19 cellular contexts compared by ENCODE assay signal in the genomic region with DNA sequence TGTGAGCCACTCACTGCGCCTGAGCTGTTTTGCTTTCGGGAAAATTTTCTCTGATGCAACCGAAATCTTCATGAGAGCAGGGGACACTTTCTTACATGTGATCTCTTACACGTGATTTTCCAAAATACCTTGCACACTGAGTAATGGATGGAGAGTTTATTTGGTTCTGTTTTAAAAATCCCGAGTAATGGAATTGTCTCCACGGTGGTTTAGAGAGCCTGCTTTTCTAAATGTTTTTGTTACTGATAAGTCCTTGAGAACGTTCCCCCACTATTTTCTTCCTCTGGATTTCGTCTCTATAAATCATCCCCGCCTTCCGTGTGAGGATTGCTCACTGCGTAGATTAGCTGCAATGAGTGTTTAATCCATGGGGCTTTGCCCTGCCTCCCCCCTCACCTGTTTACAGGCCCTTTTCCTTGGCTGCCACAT. TPM values are rescaled to one million over a fixed set of nuclear protein-coding genes. Genes with fewer than 3 reads are reported as not detected.
DNase-seq lines count a peak whose midpoint lies in the region; FAIRE-seq and TF ChIP-seq lines count a peak whose summit lies in the region.
"Had no signal": no experiment of that assay in that cellular context is flagged by ENCODE, and none has a peak within 500 bp of the region (broad histone marks: within the 10 kb centered on the region; RNA-seq: fewer than 3 reads in every experiment).

No MANE protein-coding gene starts in this region.

- no peaks in the 10 kb centered on the region for H3K36me3 ChIP-seq in uterus
- H3K36me3 ChIP-seq: BLaER1 had no signal

- H3K27ac ChIP-seq in coronary artery (peak overlapping the region in 1 of 2 donors; percentile 79), uterus (peak overlapping the region; percentile 62 to 77)
- H3K27ac ChIP-seq: 22Rv1, BLaER1, SK-N-MC had no signal

- no peaks in the 10 kb centered on the region for H3K9me3 ChIP-seq in uterus
- H3K9me3 ChIP-seq: BLaER1 had no signal

- no peak for TF ChIP-seq CTCF in coronary artery (IDR thresholded peaks at IDR 0.05)
- no peak for TF ChIP-seq CTCF in uterus (IDR thresholded peaks at IDR 0.05)

- peaks cover 0 to 3% of the 10 kb centered on the region in 2 donors for H3K4me1 ChIP-seq in uterus
- H3K4me1 ChIP-seq: BLaER1 had no signal

- no peak for FAIRE-seq in urothelium cell line (lab: Jason Lieb, UNC)

- no peak for TF ChIP-seq POLR2A in uterus (IDR thresholded peaks at IDR 0.05)

- intact Hi-C loops in posterior vena cava (cut with DNase I) (no loop called here), uterus (cut with DNase I; ENCODE audit: low total_unique reads) (no loop called here)

- H3K27me3 ChIP-seq in uterus: no peaks in the 10 kb centered on the region
- H3K27me3 ChIP-seq: BLaER1 had no signal

- DNase-seq in NCI-H82 (lab: John Stamatoyannopoulos, UW) (peak; percentile 51), NCI-H82 treated with DMSO at 0.1 percent for 48 hours (lab: John Stamatoyannopoulos, UW; ENCODE audit: unreplicated experiment) (no peak), coronary artery (ENCODE audit: low spot score) (no peak), posterior vena cava (ENCODE audit: low spot score) (peak; percentile 28), uterus (peak; percentile 38 to 46), urothelium cell line (ENCODE audit: low spot score) (no peak), HUDEP-2 (lab: John Stamatoyannopoulos, UW; ENCODE audit: unreplicated experiment in 76 of 76) (no peak), cerebellar cortex (ENCODE audit: low spot score) (no peak)
- DNase-seq: DMS 273 treated with DMSO at 0.1 percent for 48 hours; H9; MV-4-11; NCI-H1436; NCI-H2081; NCI-H526; NK-92 treated with Interleukin-12 subunit alpha and Interleukin-12 subunit beta, amount 100 ng/mL, for 24 hours; PC-3 had no signal

- H3K4me3 ChIP-seq in coronary artery (peak overlapping the region; percentile 22), uterus (no peak overlapping the region)
- H3K4me3 ChIP-seq: BLaER1, SK-N-MC had no signal

RNA-seq across cellular contexts. Expression of a gene that starts 25.7 kb away (rescaled TPM):
- total RNA-seq in posterior vena cava (10 to 100 TPM; 12.2 to 17.8 TPM), uterus (10 to 100 TPM in 3 of 4 donors, 1 to 10 TPM in 1; 3.5 to 48.4 (median 10.8) TPM)

Comparison
In these comparisons a context has a peak if more than half of its experiments do, and no peak if none do; other contexts are left out.
1. DNase-seq: peak in NCI-H82 (single experiment), posterior vena cava (single experiment) and uterus (2 of 2); none in NCI-H82 treated with DMSO at 0.1 percent for 48 hours (single experiment), coronary artery (single experiment), urothelium cell line (single experiment), HUDEP-2 (0 of 76) and cerebellar cortex (single experiment).